ENCODE assay signal across 7 cellular contexts in genomic region chr11:40293655-40294342, GRCh38.
DNase-seq lines count a peak whose midpoint lies in the region; ATAC-seq and TF ChIP-seq lines count a peak whose summit lies in the region.

No MANE protein-coding gene starts in this region.

- in situ Hi-C loops in astrocyte of the spinal cord (cut with HindIII; ENCODE audit: low sequenced_read_pairs), result no loop called here

- peak overlapping the region; percentile 69 for H3K4me3 ChIP-seq in astrocyte of the spinal cord (ENCODE audit: low read depth, low read length)

- TF ChIP-seq CTCF in astrocyte of the spinal cord (IDR thresholded peaks at IDR 0.05; ENCODE audit: low read depth, low read length), result peak; percentile 97

- DNase-seq in GM04504 (ENCODE audit: low read depth), result peak; percentile 56
- peak; percentile 75 for DNase-seq in HT1080 (ENCODE audit: low read depth)
- DNase-seq in OCI-M1 (lab: John Stamatoyannopoulos, UW), result peak; percentile 87
- peak; percentile 93 for DNase-seq in astrocyte of the spinal cord (ENCODE audit: low read depth, low spot score)
- peak in 48 of 51 donors; percentile 28 to 95 (median 71) for DNase-seq in hypothalamus (lab: John Stamatoyannopoulos, UW)
- DNase-seq in pulmonary artery endothelial cell (ENCODE audit: low read depth, low spot score), result peak; percentile 40

- ATAC-seq in GM21515 (IDR thresholded peaks at IDR 0.05; ENCODE audit: unreplicated experiment), result peak; percentile 93

Comparison
In these comparisons a context has a peak if more than half of its experiments do, and no peak if none do; other contexts are left out.
1. Peak in every context shown above with its lines: DNase-seq, ATAC-seq and H3K4me3 ChIP-seq.
2. DNase-seq: peak in every context shown above with its lines; median percentile 93 in astrocyte of the spinal cord; 87 in OCI-M1; 75 in HT1080; 71 in hypothalamus; 56 in GM04504; 40 in pulmonary artery endothelial cell.